15 cellular contexts compared by ENCODE assay signal in the genomic region with DNA sequence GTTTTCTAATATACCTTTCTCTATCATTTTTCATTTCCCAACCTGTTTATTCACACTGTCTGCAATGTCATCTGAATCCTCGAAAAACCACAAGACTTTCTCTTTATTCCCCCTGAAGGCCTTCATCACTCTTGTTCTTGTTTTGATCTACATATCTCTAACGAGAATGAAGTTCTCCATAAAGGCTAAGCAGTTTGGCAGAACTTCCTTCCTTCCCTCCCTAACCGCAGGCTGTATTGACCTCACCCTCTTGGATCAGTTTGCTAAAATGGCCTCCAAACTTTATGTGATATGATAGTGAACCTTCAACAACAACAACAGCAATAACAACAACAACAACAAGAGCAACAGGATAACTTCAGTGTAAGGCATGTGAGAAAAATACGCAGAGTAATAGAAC.
A peak's percentile ranks its signal among the peaks of the same experiment; 100 is the strongest.
DNase-seq lines count a peak whose midpoint lies in the region; ATAC-seq, FAIRE-seq and TF ChIP-seq lines count a peak whose summit lies in the region.
"Had no signal": no experiment of that assay in that cellular context is flagged by ENCODE, and none has a peak within 500 bp of the region (broad histone marks: within the 10 kb centered on the region; RNA-seq: fewer than 3 reads in every experiment).

No MANE protein-coding gene starts in this region.

- no peak for TF ChIP-seq CTCF in A549 (IDR thresholded peaks at IDR 0.05)
- TF ChIP-seq CTCF in right lobe of liver (IDR thresholded peaks at IDR 0.05), result no peak

- peaks cover 11% of the 10 kb centered on the region for H3K4me1 ChIP-seq in A549
- H3K4me1 ChIP-seq in right lobe of liver, result peaks cover 0 to 20% (median 3%) of the 10 kb centered on the region in 4 donors
- H3K4me1 ChIP-seq: BE2C had no signal

- ATAC-seq in A549, result no peak
- peak in 3 of 4 donors; percentile 17 to 31 (median 25) for ATAC-seq in right lobe of liver
- no peak for ATAC-seq in GM18909 (IDR thresholded peaks at IDR 0.05; ENCODE audit: poor library complexity, unreplicated experiment)
- ATAC-seq: T-helper 17 cell had no signal

- H3K9me3 ChIP-seq in A549, result no peaks in the 10 kb centered on the region
- no peaks in the 10 kb centered on the region for H3K9me3 ChIP-seq in right lobe of liver
- H3K9me3 ChIP-seq: BE2C had no signal

- no peak overlapping the region for H3K4me2 ChIP-seq in A549

- TF ChIP-seq RAD21 in A549 (conservative IDR thresholded peaks at IDR 0.05 in 1 of 2, IDR thresholded peaks at IDR 0.05 in 1 of 2), result no peak

- peak; percentile 70 for FAIRE-seq in A549 (lab: Jason Lieb, UNC)
- peak; percentile 15 for FAIRE-seq in H54 (lab: Jason Lieb, UNC)
- FAIRE-seq: islet of Langerhans had no signal

- H3K36me3 ChIP-seq in right lobe of liver, result no peaks in the 10 kb centered on the region
- H3K36me3 ChIP-seq: BE2C had no signal

- POLR2A ChIA-PET in A549 (lab: Yijun Ruan, JAX), result no interaction called here

- H3K27ac ChIP-seq in A549, result no peak overlapping the region
- H3K27ac ChIP-seq in right lobe of liver, result no peak overlapping the region

- CTCF ChIA-PET in A549 (lab: Yijun Ruan, JAX), result no interaction called here

- H3K4me3 ChIP-seq in A549 (no peak overlapping the region), right lobe of liver (no peak overlapping the region)

- no peak for TF ChIP-seq POLR2A in A549 (IDR thresholded peaks at IDR 0.05; ENCODE audit: low read length)
- TF ChIP-seq POLR2A in H54 (IDR thresholded peaks at IDR 0.05; ENCODE audit: low read depth, low read length), result no peak
- no peak for TF ChIP-seq POLR2A in right lobe of liver (IDR thresholded peaks at IDR 0.05)

- DNase-seq in A549 (ENCODE audit: low read depth in 1 of 2, low spot score in 1 of 2) (no peak), H54 (ENCODE audit: insufficient read length, low spot score) (no peak), astrocyte of the hippocampus (ENCODE audit: low read depth, low spot score) (peak; percentile 35), right lobe of liver (no peak), germinal center (ENCODE audit: low spot score) (no peak), amygdala (lab: John Stamatoyannopoulos, UW) (no peak), NCI-H2171 treated with DMSO at 0.1 percent for 48 hours (lab: John Stamatoyannopoulos, UW) (no peak)
- DNase-seq: aorta, BE2C, NCI-H2029 treated with DMSO at 0.1 percent for 48 hours, occipital lobe, substantia nigra, T-helper 17 cell had no signal

- H3K27me3 ChIP-seq in right lobe of liver, result no peaks in the 10 kb centered on the region
- H3K27me3 ChIP-seq: BE2C had no signal

- TF ChIP-seq EP300 in A549 (IDR thresholded peaks at IDR 0.05), result no peak

- WGBS in A549 (ENCODE audit: missing lambda C conversion rate), result 86% methylated on average over 4 of the region's 4 CpGs
- 38% methylated on average over 4 of the region's 4 CpGs for WGBS in right lobe of liver (ENCODE audit: insufficient coverage, low coverage, low lambda C conversion rate, missing lambda C conversion rate)

- intact Hi-C loops in right lobe of liver (cut with DNase I), result no loop called here

TF ChIP-seq in A549, 52 proteins besides CTCF, POLR2A, EP300 and RAD21:
- TF ChIP-seq ZSCAN20 (CRISPR knock-in tag; IDR thresholded peaks at IDR 0.05) (no peak), FOSL2 (IDR thresholded peaks at IDR 0.05) (no peak), FOSL2 (CRISPR knock-in tag; IDR thresholded peaks at IDR 0.05) (no peak), FOXS1 (CRISPR knock-in tag; IDR thresholded peaks at IDR 0.05) (no peak), EHF (CRISPR knock-in tag; IDR thresholded peaks at IDR 0.05) (no peak), CHD4 (IDR thresholded peaks at IDR 0.05; ENCODE audit: borderline replicate concordance) (no peak), RNF2 (IDR thresholded peaks at IDR 0.05; ENCODE audit: borderline replicate concordance, low read depth) (no peak), SREBF2 (IDR thresholded peaks at IDR 0.05) (no peak), MYC (IDR thresholded peaks at IDR 0.05; ENCODE audit: borderline replicate concordance, low read length) (no peak), JUN (IDR thresholded peaks at IDR 0.05) (no peak), HES2 (IDR thresholded peaks at IDR 0.05) (no peak), NPAS2 (CRISPR knock-in tag; IDR thresholded peaks at IDR 0.05; ENCODE audit: borderline replicate concordance) (no peak), SMC3 (IDR thresholded peaks at IDR 0.05) (no peak)
- TF ChIP-seq, protein P1, sequence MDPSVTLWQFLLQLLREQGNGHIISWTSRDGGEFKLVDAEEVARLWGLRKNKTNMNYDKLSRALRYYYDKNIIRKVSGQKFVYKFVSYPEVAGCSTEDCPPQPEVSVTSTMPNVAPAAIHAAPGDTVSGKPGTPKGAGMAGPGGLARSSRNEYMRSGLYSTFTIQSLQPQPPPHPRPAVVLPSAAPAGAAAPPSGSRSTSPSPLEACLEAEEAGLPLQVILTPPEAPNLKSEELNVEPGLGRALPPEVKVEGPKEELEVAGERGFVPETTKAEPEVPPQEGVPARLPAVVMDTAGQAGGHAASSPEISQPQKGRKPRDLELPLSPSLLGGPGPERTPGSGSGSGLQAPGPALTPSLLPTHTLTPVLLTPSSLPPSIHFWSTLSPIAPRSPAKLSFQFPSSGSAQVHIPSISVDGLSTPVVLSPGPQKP (IDR thresholded peaks at IDR 0.05; ENCODE audit: low read depth, low read length), result no peak

Comparison
In these comparisons a context has a peak if more than half of its experiments do, and no peak if none do; other contexts are left out.
1. ATAC-seq: peak in right lobe of liver (3 of 4); none in A549 (0 of 2) and GM18909 (single experiment).